8 cellular contexts compared by ENCODE assay signal in genomic region chr18:13501896-13502295, GRCh38.
DNase-seq lines count a peak whose midpoint lies in the region; ATAC-seq, FAIRE-seq and TF ChIP-seq lines count a peak whose summit lies in the region.

No MANE protein-coding gene starts in this region.

- DNase-seq in DND-41: no peak
- DNase-seq in germinal center (ENCODE audit: low spot score): peak; percentile 39
- DNase-seq in brain microvascular endothelial cell: no peak
- DNase-seq in erythroblast (lab: John Stamatoyannopoulos, UW): no peak
- no peak for DNase-seq in Peyer's patch
- DNase-seq in kidney: no peak

- TF ChIP-seq CTCF in DND-41 (IDR thresholded peaks at IDR 0.05; ENCODE audit: borderline replicate concordance, extremely low read depth, low read length, poor library complexity, severe bottlenecking) (no peak), brain microvascular endothelial cell (IDR thresholded peaks at IDR 0.05; ENCODE audit: low read depth, low read length, missing control alignments) (no peak), Peyer's patch (IDR thresholded peaks at IDR 0.05) (no peak), kidney (IDR thresholded peaks at IDR 0.05; ENCODE audit: borderline replicate concordance, extremely low read depth, insufficient read depth) (no peak)

- H3K36me3 ChIP-seq in DND-41 (ENCODE audit: insufficient read depth, low read length) (peaks cover 82% of the 10 kb centered on the region), brain microvascular endothelial cell (replicated peaks) (no peaks in the 10 kb centered on the region), Peyer's patch (peaks cover 0 to 19% (median 0%) of the 10 kb centered on the region in 3 donors), kidney (ENCODE audit: control insufficient read depth in 1 of 2, insufficient read depth in 2 of 2, low read length in 2 of 2) (peaks cover 0 to 2% of the 10 kb centered on the region in 2 donors)

- intact Hi-C loops in kidney (cut with DNase I): no loop called here

- peaks cover 51% of the 10 kb centered on the region for H4K20me1 ChIP-seq in DND-41 (ENCODE audit: insufficient read depth, low read length)

- ATAC-seq in DND-41 (ENCODE audit: insufficient read depth, low read depth) (no peak), GM19452 (IDR thresholded peaks at IDR 0.05; ENCODE audit: unreplicated experiment) (peak; percentile 98), HG03457 (IDR thresholded peaks at IDR 0.05; ENCODE audit: unreplicated experiment) (peak; percentile 83)

- FAIRE-seq in kidney (lab: Jason Lieb, UNC): no peak

- no peak overlapping the region for H3K4me2 ChIP-seq in DND-41 (ENCODE audit: insufficient read depth, low read length)

- H3K4me1 ChIP-seq in DND-41 (ENCODE audit: insufficient read depth, low read length): peaks cover 32% of the 10 kb centered on the region
- H3K4me1 ChIP-seq in Peyer's patch: peaks cover 0 to 4% (median 2%) of the 10 kb centered on the region in 4 donors
- H3K4me1 ChIP-seq in kidney (ENCODE audit: control insufficient read depth in 1 of 2, insufficient read depth in 1 of 2, low read depth in 1 of 2, low read length in 2 of 2): peaks cover 6 to 11% of the 10 kb centered on the region in 2 donors

- H3K9ac ChIP-seq in DND-41 (ENCODE audit: low read depth, low read length): no peak overlapping the region
- H3K9ac ChIP-seq in kidney (ENCODE audit: low read length in 2 of 2): no peak overlapping the region

- in situ Hi-C loops in brain microvascular endothelial cell (cut with HindIII; ENCODE audit: low pct_ligation_motif_present, low sequenced_read_pairs): no loop called here

- TF ChIP-seq POLR2A in erythroblast (IDR thresholded peaks at IDR 0.05; ENCODE audit: low read length) (no peak), Peyer's patch (IDR thresholded peaks at IDR 0.05) (no peak)

- H3K79me2 ChIP-seq in DND-41 (ENCODE audit: insufficient read depth, low read length): peaks cover 75% of the 10 kb centered on the region

- no peak overlapping the region for H3K4me3 ChIP-seq in DND-41 (ENCODE audit: low read depth in 1 of 2, low read length in 2 of 2)
- no peak overlapping the region for H3K4me3 ChIP-seq in brain microvascular endothelial cell (ENCODE audit: low read depth, low read length)
- no peak overlapping the region for H3K4me3 ChIP-seq in Peyer's patch
- no peak overlapping the region for H3K4me3 ChIP-seq in kidney (ENCODE audit: low read length in 2 of 2)

- H3K27me3 ChIP-seq in DND-41 (ENCODE audit: insufficient read depth, low read length, poor library complexity) (no peaks in the 10 kb centered on the region), brain microvascular endothelial cell (replicated peaks) (no peaks in the 10 kb centered on the region), Peyer's patch (no peaks in the 10 kb centered on the region)

- H3K9me3 ChIP-seq in DND-41 (ENCODE audit: insufficient read depth, low read length, severe bottlenecking) (no peaks in the 10 kb centered on the region), Peyer's patch (no peaks in the 10 kb centered on the region), kidney (ENCODE audit: control insufficient read depth in 1 of 2, low read length in 2 of 2) (no peaks in the 10 kb centered on the region)

- H3K27ac ChIP-seq in DND-41 (ENCODE audit: low read length): 0 out of 2 replicates have a peak overlapping the region, but pooled peaks have one; percentile 14
- no peak overlapping the region for H3K27ac ChIP-seq in brain microvascular endothelial cell
- no peak overlapping the region for H3K27ac ChIP-seq in Peyer's patch
- no peak overlapping the region for H3K27ac ChIP-seq in kidney (ENCODE audit: low read depth in 2 of 2, low read length in 2 of 2)

- no peak overlapping the region for H2AFZ ChIP-seq in DND-41 (ENCODE audit: low read depth, low read length)
